22 cellular contexts compared by ENCODE assay signal in the genomic region with DNA sequence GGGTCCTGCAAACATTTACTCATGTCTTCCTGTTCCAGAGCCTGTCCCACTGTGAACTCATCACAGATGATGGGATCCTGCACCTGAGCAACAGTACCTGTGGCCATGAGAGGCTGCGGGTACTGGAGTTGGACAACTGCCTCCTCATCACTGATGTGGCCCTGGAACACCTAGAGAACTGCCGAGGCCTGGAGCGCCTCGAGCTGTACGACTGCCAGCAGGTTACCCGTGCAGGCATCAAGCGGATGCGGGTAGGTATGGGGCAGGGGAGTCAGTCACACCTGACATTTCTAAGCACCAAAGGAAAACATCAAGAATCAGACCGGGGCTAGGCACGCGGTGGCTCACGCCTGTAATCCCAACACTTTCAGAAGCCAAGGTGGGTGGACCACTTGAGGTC. TPM values are rescaled to one million over a fixed set of nuclear protein-coding genes. Genes with fewer than 3 reads are reported as not detected.
DNase-seq lines count a peak whose midpoint lies in the region; ATAC-seq, FAIRE-seq and TF ChIP-seq lines count a peak whose summit lies in the region.
"Had no signal": no experiment of that assay in that cellular context is flagged by ENCODE, and none has a peak within 500 bp of the region (broad histone marks: within the 10 kb centered on the region; RNA-seq: fewer than 3 reads in every experiment).

No MANE protein-coding gene starts in this region.

- no peaks in the 10 kb centered on the region for H3K9me2 ChIP-seq in HCT116 (ENCODE audit: insufficient read depth)

- no peak overlapping the region for H3K27ac ChIP-seq in HCT116 (ENCODE audit: low read depth, low read length)
- no peak overlapping the region for H3K27ac ChIP-seq in K562 (ENCODE audit: extremely low read depth, low read depth, low read length)
- H3K27ac ChIP-seq in neural progenitor cell: no peak overlapping the region
- H3K27ac ChIP-seq in Peyer's patch: no peak overlapping the region
- H3K27ac ChIP-seq in CD4-positive, alpha-beta memory T cell (ENCODE audit: low read depth, low read length): no peak overlapping the region
- H3K27ac ChIP-seq: HL-60 had no signal

- H3K27me3 ChIP-seq in HCT116 (ENCODE audit: insufficient read depth, low read length): no peaks in the 10 kb centered on the region
- no peaks in the 10 kb centered on the region for H3K27me3 ChIP-seq in K562 (ENCODE audit: control insufficient read depth in 2 of 2, insufficient read depth in 2 of 2, low read length in 2 of 2)
- no peaks in the 10 kb centered on the region for H3K27me3 ChIP-seq in neural progenitor cell
- H3K27me3 ChIP-seq in Peyer's patch: no peaks in the 10 kb centered on the region
- no peaks in the 10 kb centered on the region for H3K27me3 ChIP-seq in CD4-positive, alpha-beta memory T cell (ENCODE audit: insufficient read depth, low read length)
- H3K27me3 ChIP-seq: BLaER1 treated with 17β-estradiol and CSF1 and Interleukin-3, amounts not matched to agents 10 nM and 100 nM had no signal

- H3K4me2 ChIP-seq in HCT116 (ENCODE audit: low read length) (no peak overlapping the region), K562 (ENCODE audit: insufficient read depth, low read length) (no peak overlapping the region), neural progenitor cell (no peak overlapping the region)

- in situ Hi-C loops in K562 (cut with MboI): no loop called here

- TF ChIP-seq POLR2A in HCT116 (IDR thresholded peaks at IDR 0.05; ENCODE audit: borderline replicate concordance, extremely low read depth, insufficient read depth, insufficient read length) (no peak), K562 (conservative IDR thresholded peaks at IDR 0.05) (no peak), Peyer's patch (IDR thresholded peaks at IDR 0.05) (no peak)

- H3K4me3 Mint-ChIP-seq in activated naive CD8-positive, alpha-beta T cell treated with anti-CD3 and anti-CD28 coated beads, Interleukin-2, amount 10 ng/mL, durations not matched to agents 7 days and 5 days: no peak overlapping the region
- no peak overlapping the region for H3K4me3 Mint-ChIP-seq in activated naive CD8-positive, alpha-beta T cell treated with anti-CD3 and anti-CD28 coated beads, Interleukin-2, amount 50 U/mL, for 24 hours
- no peak overlapping the region for H3K4me3 Mint-ChIP-seq in neural progenitor cell
- H3K4me3 Mint-ChIP-seq in CD4-positive, alpha-beta memory T cell: no peak overlapping the region
- H3K4me3 Mint-ChIP-seq: B cell, IgD-negative memory B cell had no signal

- H3K79me2 ChIP-seq in HCT116 (ENCODE audit: insufficient read depth, low read length) (no peaks in the 10 kb centered on the region), K562 (ENCODE audit: control insufficient read depth, insufficient read depth, low read length) (no peaks in the 10 kb centered on the region), neural progenitor cell (ENCODE audit: low read depth) (no peaks in the 10 kb centered on the region)

- no peak overlapping the region for H2AFZ ChIP-seq in HCT116 (ENCODE audit: low read depth, low read length, poor library complexity, severe bottlenecking)
- H2AFZ ChIP-seq in K562 (ENCODE audit: low read depth, low read length): no peak overlapping the region
- H2AFZ ChIP-seq in neural progenitor cell (replicated peaks): no peak overlapping the region

- DNase-seq in activated naive CD8-positive, alpha-beta T cell treated with anti-CD3 and anti-CD28 coated beads, Interleukin-2, amount 10 ng/mL, durations not matched to agents 7 days and 5 days: no peak
- DNase-seq in activated naive CD8-positive, alpha-beta T cell treated with anti-CD3 and anti-CD28 coated beads, Interleukin-2, amount 50 U/mL, for 24 hours: no peak
- no peak for DNase-seq in HCT116 (ENCODE audit: low read depth, low spot score)
- no peak for DNase-seq in K562 (ENCODE audit: extremely low read depth in 1 of 4, low spot score in 3 of 4)
- no peak for DNase-seq in neural progenitor cell (ENCODE audit: low spot score)
- DNase-seq in Peyer's patch: no peak
- no peak for DNase-seq in CD4-positive, alpha-beta memory T cell
- DNase-seq: CD8-positive, alpha-beta memory T cell; COR-L47; DMS 273 treated with DMSO at 0.1 percent for 48 hours; DMS53; DND-41; EL; HCEC 1CT; KG1 had no signal

- ATAC-seq in activated naive CD8-positive, alpha-beta T cell treated with anti-CD3 and anti-CD28 coated beads, Interleukin-2, amount 10 ng/mL, durations not matched to agents 7 days and 5 days (ENCODE audit: low read depth): no peak
- no peak for ATAC-seq in activated naive CD8-positive, alpha-beta T cell treated with anti-CD3 and anti-CD28 coated beads, Interleukin-2, amount 50 U/mL, for 24 hours
- peak; percentile 41; the same call in 1 of the 2 replicates for ATAC-seq in HCT116
- no peak for ATAC-seq in K562
- ATAC-seq in HG03521 (IDR thresholded peaks at IDR 0.05; ENCODE audit: unreplicated experiment): no peak
- ATAC-seq: GM12878 had no signal

- TF ChIP-seq RAD21 in HCT116 (IDR thresholded peaks at IDR 0.05; ENCODE audit: low read depth) (no peak), K562 (CRISPR knock-in tag; conservative IDR thresholded peaks at IDR 0.05 in 1 of 2, IDR thresholded peaks at IDR 0.05 in 1 of 2) (no peak)

- 92% methylated on average over 12 of the region's 12 CpGs for WGBS in K562 (ENCODE audit: insufficient coverage, low coverage, missing lambda C conversion rate)

- no peaks in the 10 kb centered on the region for H3K27me3 Mint-ChIP-seq in activated naive CD8-positive, alpha-beta T cell treated with anti-CD3 and anti-CD28 coated beads, Interleukin-2, amount 10 ng/mL, durations not matched to agents 7 days and 5 days
- H3K27me3 Mint-ChIP-seq in activated naive CD8-positive, alpha-beta T cell treated with anti-CD3 and anti-CD28 coated beads, Interleukin-2, amount 50 U/mL, for 24 hours: no peaks in the 10 kb centered on the region
- peaks cover 2% of the 10 kb centered on the region for H3K27me3 Mint-ChIP-seq in neural progenitor cell (ENCODE audit: insufficient read depth, low read depth)
- H3K27me3 Mint-ChIP-seq in CD4-positive, alpha-beta memory T cell: no peaks in the 10 kb centered on the region
- H3K27me3 Mint-ChIP-seq: B cell; CD8-positive, alpha-beta memory T cell; IgD-negative memory B cell had no signal

- no TSS peak for BruUV-seq in HCT116 (replicated peaks; lab: Mats Ljungman, UMichigan)
- BruUV-seq in K562 (replicated peaks; lab: Mats Ljungman, UMichigan): no TSS peak

- H4K20me1 ChIP-seq in HCT116 (ENCODE audit: insufficient read depth): no peaks in the 10 kb centered on the region
- H4K20me1 ChIP-seq in K562 (replicated peaks; ENCODE audit: control insufficient read depth, insufficient read depth, low read length): no peaks in the 10 kb centered on the region
- H4K20me1 ChIP-seq in neural progenitor cell (ENCODE audit: low read depth): no peaks in the 10 kb centered on the region

- H3K4me1 ChIP-seq in HCT116 (ENCODE audit: control insufficient read depth in 1 of 2, insufficient read depth in 2 of 2, low read length in 2 of 2) (peaks cover 0 to 5% of the 10 kb centered on the region in 2 experiments; a peak in 1 of 4 replicates), K562 (replicated peaks in 1 of 2; ENCODE audit: control insufficient read depth in 2 of 2, insufficient read depth in 2 of 2, low read length in 2 of 2) (peaks cover 0 to 15% of the 10 kb centered on the region in 2 experiments; a peak in 3 of 5 replicates), neural progenitor cell (no peaks in the 10 kb centered on the region), Peyer's patch (no peaks in the 10 kb centered on the region)
- H3K4me1 ChIP-seq in CD4-positive, alpha-beta memory T cell (ENCODE audit: insufficient read depth, low read length): peaks cover 5% of the 10 kb centered on the region

- peaks cover 28 to 35% of the 10 kb centered on the region in 2 experiments for H3K36me3 ChIP-seq in HCT116 (ENCODE audit: control insufficient read depth in 1 of 2, insufficient read depth in 2 of 2, low read length in 2 of 2)
- H3K36me3 ChIP-seq in K562 (ENCODE audit: control insufficient read depth, insufficient read depth, low read length): peaks cover 35% of the 10 kb centered on the region
- peaks cover 8% of the 10 kb centered on the region for H3K36me3 ChIP-seq in neural progenitor cell
- H3K36me3 ChIP-seq in Peyer's patch: peaks cover 0 to 44% (median 0%) of the 10 kb centered on the region in 3 donors
- peaks cover 11% of the 10 kb centered on the region for H3K36me3 ChIP-seq in CD4-positive, alpha-beta memory T cell (ENCODE audit: insufficient read depth, low read length)

- H3K9me3 ChIP-seq in HCT116 (ENCODE audit: control insufficient read depth in 1 of 2, insufficient read depth in 1 of 2, low read depth in 1 of 2, low read length in 2 of 2) (no peaks in the 10 kb centered on the region), K562 (replicated peaks; ENCODE audit: control insufficient read depth, insufficient read depth, low read depth, low read length) (no peaks in the 10 kb centered on the region), neural progenitor cell (ENCODE audit: low read depth) (no peaks in the 10 kb centered on the region), Peyer's patch (no peaks in the 10 kb centered on the region)
- no peaks in the 10 kb centered on the region for H3K9me3 ChIP-seq in CD4-positive, alpha-beta memory T cell (ENCODE audit: control insufficient read depth in 1 of 2, low read length in 2 of 2)
- H3K9me3 ChIP-seq: BLaER1 treated with 17β-estradiol and CSF1 and Interleukin-3, amounts not matched to agents 10 nM and 100 nM had no signal

- H3K27ac Mint-ChIP-seq in activated naive CD8-positive, alpha-beta T cell treated with anti-CD3 and anti-CD28 coated beads, Interleukin-2, amount 10 ng/mL, durations not matched to agents 7 days and 5 days: peak overlapping the region; percentile 36
- no peak overlapping the region for H3K27ac Mint-ChIP-seq in activated naive CD8-positive, alpha-beta T cell treated with anti-CD3 and anti-CD28 coated beads, Interleukin-2, amount 50 U/mL, for 24 hours
- peak overlapping the region; percentile 29 for H3K27ac Mint-ChIP-seq in neural progenitor cell
- H3K27ac Mint-ChIP-seq in CD4-positive, alpha-beta memory T cell: peak overlapping the region in 1 of 7 donors; percentile 37
- H3K27ac Mint-ChIP-seq: B cell, IgD-negative memory B cell had no signal

- H3K9ac ChIP-seq in HCT116 (ENCODE audit: low read length) (no peak overlapping the region), K562 (ENCODE audit: insufficient read depth in 1 of 2, low read depth in 2 of 2, low read length in 2 of 2) (peak overlapping the region in 1 of 2 experiments; percentile 14; a peak in 1 of 4 replicates), neural progenitor cell (no peak overlapping the region)
- H3K9ac ChIP-seq: BLaER1 treated with 17β-estradiol and CSF1 and Interleukin-3, amounts not matched to agents 10 nM and 100 nM had no signal

- no peak for FAIRE-seq in K562 (lab: Jason Lieb, UNC)
- FAIRE-seq: GM12878, H1 had no signal

- H3K4me3 ChIP-seq in HCT116 (replicated peaks in 1 of 2; ENCODE audit: low read depth in 1 of 2, low read length in 2 of 2): no peak overlapping the region
- H3K4me3 ChIP-seq in K562: no peak overlapping the region
- no peak overlapping the region for H3K4me3 ChIP-seq in neural progenitor cell
- H3K4me3 ChIP-seq in Peyer's patch: no peak overlapping the region
- H3K4me3 ChIP-seq in CD4-positive, alpha-beta memory T cell (ENCODE audit: low read length in 2 of 2): no peak overlapping the region
- H3K4me3 ChIP-seq: BLaER1 treated with 17β-estradiol and CSF1 and Interleukin-3, amounts not matched to agents 10 nM and 100 nM; GM12878 had no signal

- TF ChIP-seq EP300 in K562 (IDR thresholded peaks at IDR 0.05; ENCODE audit: low read length): no peak

- peaks cover 15% of the 10 kb centered on the region for H3K4me1 Mint-ChIP-seq in activated naive CD8-positive, alpha-beta T cell treated with anti-CD3 and anti-CD28 coated beads, Interleukin-2, amount 10 ng/mL, durations not matched to agents 7 days and 5 days
- H3K4me1 Mint-ChIP-seq in activated naive CD8-positive, alpha-beta T cell treated with anti-CD3 and anti-CD28 coated beads, Interleukin-2, amount 50 U/mL, for 24 hours: peaks cover 17% of the 10 kb centered on the region
- H3K4me1 Mint-ChIP-seq in neural progenitor cell: peaks cover 6% of the 10 kb centered on the region
- H3K4me1 Mint-ChIP-seq in CD4-positive, alpha-beta memory T cell: peaks cover 4 to 15% (median 8%) of the 10 kb centered on the region in 4 donors
- H3K4me1 Mint-ChIP-seq: B cell had no signal

- TF ChIP-seq CTCF in HCT116 (IDR thresholded peaks at IDR 0.05 in 2 of 3, conservative IDR thresholded peaks at IDR 0.05 in 1 of 3; ENCODE audit: borderline replicate concordance in 1 of 3, insufficient read depth in 1 of 3, low read depth in 2 of 3, low read length in 2 of 3) (no peak), K562 (IDR thresholded peaks at IDR 0.05 in 2 of 3, conservative IDR thresholded peaks at IDR 0.05 in 1 of 3; ENCODE audit: insufficient read depth in 2 of 3, low read depth in 1 of 3, low read length in 3 of 3) (no peak), neural progenitor cell (IDR thresholded peaks at IDR 0.05) (no peak), Peyer's patch (IDR thresholded peaks at IDR 0.05) (no peak)

- H3K36me3 Mint-ChIP-seq in activated naive CD8-positive, alpha-beta T cell treated with anti-CD3 and anti-CD28 coated beads, Interleukin-2, amount 10 ng/mL, durations not matched to agents 7 days and 5 days: peaks cover 7% of the 10 kb centered on the region
- peaks cover 20% of the 10 kb centered on the region for H3K36me3 Mint-ChIP-seq in activated naive CD8-positive, alpha-beta T cell treated with anti-CD3 and anti-CD28 coated beads, Interleukin-2, amount 50 U/mL, for 24 hours (ENCODE audit: low read depth)
- peaks cover 14% of the 10 kb centered on the region for H3K36me3 Mint-ChIP-seq in neural progenitor cell
- H3K36me3 Mint-ChIP-seq in CD4-positive, alpha-beta memory T cell: peaks cover 15 to 29% of the 10 kb centered on the region in 2 donors

- H3K9me3 Mint-ChIP-seq in activated naive CD8-positive, alpha-beta T cell treated with anti-CD3 and anti-CD28 coated beads, Interleukin-2, amount 10 ng/mL, durations not matched to agents 7 days and 5 days: no peaks in the 10 kb centered on the region
- no peaks in the 10 kb centered on the region for H3K9me3 Mint-ChIP-seq in activated naive CD8-positive, alpha-beta T cell treated with anti-CD3 and anti-CD28 coated beads, Interleukin-2, amount 50 U/mL, for 24 hours
- no peaks in the 10 kb centered on the region for H3K9me3 Mint-ChIP-seq in neural progenitor cell
- H3K9me3 Mint-ChIP-seq in CD4-positive, alpha-beta memory T cell: no peaks in the 10 kb centered on the region
- H3K9me3 Mint-ChIP-seq: CD8-positive, alpha-beta memory T cell; IgD-negative memory B cell had no signal

- H3K9me1 ChIP-seq in K562 (ENCODE audit: control insufficient read depth, insufficient read depth, low read length): no peaks in the 10 kb centered on the region

- H3F3A ChIP-seq in neural progenitor cell (ENCODE audit: low read depth): peaks cover 6% of the 10 kb centered on the region

- CTCF ChIA-PET in HCT116 (lab: Charles Lee): interaction anchor here (1.6 kb wide), 1 partner anchor 11 kb away, joined by 5 read pairs; no protein-coding TSS in a partner anchor
- CTCF ChIA-PET in K562 (lab: Yijun Ruan, JAX; ENCODE audit: low intra/inter-chr PET ratio): no interaction called here
- CTCF ChIA-PET in CD4-positive, alpha-beta memory T cell (lab: Charles Lee; ENCODE audit: partially characterized antibody): interaction anchor here (2.0 kb wide), 1 partner anchor 11 kb away, joined by 11 read pairs; no protein-coding TSS in a partner anchor

- RAD21 ChIA-PET in HCT116 (lab: Charles Lee; ENCODE audit: low non-redundant PET in 1 of 2, low total read pairs in 2 of 2, uncharacterized antibody in 2 of 2, unreplicated experiment in 2 of 2): no interaction called here

- intact Hi-C loops in HCT116 (cut with micrococcal nuclease): no loop called here
- intact Hi-C loops in K562 (cut with micrococcal nuclease): loop anchor here (2.0 kb wide), 1 partner anchor 333 kb away; no protein-coding TSS in a partner anchor
- intact Hi-C loops in CD4-positive, alpha-beta memory T cell (cut with micrococcal nuclease): no loop called here

- POLR2A ChIA-PET in activated naive CD8-positive, alpha-beta T cell treated with anti-CD3 and anti-CD28 coated beads, Interleukin-2, amount 10 ng/mL, durations not matched to agents 7 days and 5 days (lab: Charles Lee): no interaction called here
- POLR2A ChIA-PET in HCT116 (lab: Charles Lee) (no interaction called here), K562 (lab: Yijun Ruan, JAX) (interaction anchor here (0.7 kb wide), 1 partner anchor 36 kb away, joined by 3 read pairs; no protein-coding TSS in a partner anchor)
- POLR2A ChIA-PET in CD4-positive, alpha-beta memory T cell (lab: Charles Lee; ENCODE audit: partially characterized antibody): no interaction called here

RNA-seq across cellular contexts. Expression of gene UBP1, which starts 56.3 kb away (rescaled TPM):
- total RNA-seq in activated naive CD8-positive, alpha-beta T cell treated with anti-CD3 and anti-CD28 coated beads, Interleukin-2, amount 10 ng/mL, durations not matched to agents 7 days and 5 days: 10 to 100 TPM; 66.8 to 73.9 TPM
- total RNA-seq in HCT116 (2021; ENCODE audit: unreplicated experiment): 69.5 TPM
- 35.2 and 42.6 TPM in 2 replicates for polyA plus RNA-seq in HCT116 (2012)
- 238 and 355 TPM in 2 replicates for total RNA-seq in K562 (2011; cell fraction: chromatin; rRNA removed; ENCODE audit: low replicate concordance)
- total RNA-seq in K562 (2011; cell fraction: nucleolus; rRNA removed): 95.6 and 112 TPM in 2 replicates
- 131 and 137 TPM in 2 replicates for total RNA-seq in K562 (2011; cell fraction: nucleoplasm; rRNA removed)
- 46.6 and 56.7 TPM in 2 replicates for total RNA-seq in K562 (2014; rRNA removed)
- total RNA-seq in K562 (2014; rRNA removed; fragmentation: Illumina TruSeq; extraction: Trizol): 64.0 and 66.0 TPM in 2 replicates
- 78.5 and 85.2 TPM in 2 replicates for total RNA-seq in K562 (2015; rRNA removed; fragmentation: Illumina TruSeq; extraction: Trizol)
- 79.6 and 81.0 TPM in 2 replicates for total RNA-seq in K562 (2021)
- polyA plus RNA-seq in K562 (2011; rRNA removed): 111 and 139 TPM in 2 replicates
- polyA plus RNA-seq in K562 (2011; cell fraction: cytosol; rRNA removed): 33.3 and 46.7 TPM in 2 replicates
- 222 and 235 TPM in 2 replicates for polyA plus RNA-seq in K562 (2011; cell fraction: nucleus; rRNA removed)
- 42.8 and 72.4 TPM in 2 replicates for polyA plus RNA-seq in K562 (2012)
- 117 and 143 TPM in 2 replicates for polyA plus RNA-seq in K562 (2014; fragmentation: Illumina TruSeq; extraction: Trizol)
- polyA plus RNA-seq in K562 (2014; fragmentation: Nextera tagmentation; extraction: Ambion mirVana): 10 to 100 TPM; 13.6 to 17.4 TPM
- 87.5 and 109 TPM in 2 replicates for polyA plus RNA-seq in K562 (2014; rRNA removed)
- polyA minus RNA-seq in K562 (2011; rRNA and poly(A)+ RNA removed): 143 and 157 TPM in 2 replicates
- polyA minus RNA-seq in K562 (2011; cell fraction: cytosol; rRNA and poly(A)+ RNA removed): 43.0 and 60.2 TPM in 2 replicates
- polyA minus RNA-seq in K562 (2011; cell fraction: nucleus; rRNA and poly(A)+ RNA removed): 75.7 and 104 TPM in 2 replicates
- 62.3 and 74.1 TPM in 2 replicates for total RNA-seq in neural progenitor cell (ENCODE audit: low replicate concordance)
- total RNA-seq in Peyer's patch: 100 to 1,000 TPM in 1 of 4 donors, 10 to 100 TPM in 3; 61.3 to 192 (median 77.0) TPM
- 10 to 100 TPM; 91.8 to 94.1 TPM for total RNA-seq in CD4-positive, alpha-beta memory T cell
- polyA plus RNA-seq in CD4-positive, alpha-beta memory T cell: 10 to 100 TPM in 1 of 2 donors, 1 to 10 TPM in 1; 7.0 to 14.5 TPM
